19 cellular contexts compared by ENCODE assay signal in the genomic region with DNA sequence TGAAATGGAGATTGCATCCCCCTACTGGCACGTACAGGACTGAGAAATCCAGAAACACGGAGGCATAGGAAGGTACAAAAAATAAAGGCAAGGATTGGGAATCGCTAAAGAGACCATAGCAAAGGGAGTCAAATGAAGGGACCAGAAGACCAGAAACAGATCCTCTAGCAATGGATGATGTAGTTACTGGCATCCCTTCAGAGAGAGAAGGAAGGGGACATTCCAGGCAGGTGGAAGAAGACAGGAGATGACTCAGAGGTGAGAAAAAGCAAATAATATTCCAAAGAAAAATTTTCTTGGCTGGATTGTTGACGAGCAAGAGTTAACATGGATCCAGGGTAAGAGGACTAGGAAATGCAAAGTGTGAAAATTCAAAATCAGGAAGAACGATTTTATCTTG.
A peak's percentile ranks its signal among the peaks of the same experiment; 100 is the strongest.
DNase-seq lines count a peak whose midpoint lies in the region; ATAC-seq and TF ChIP-seq lines count a peak whose summit lies in the region.
"Had no signal": no experiment of that assay in that cellular context is flagged by ENCODE, and none has a peak within 500 bp of the region (broad histone marks: within the 10 kb centered on the region; RNA-seq: fewer than 3 reads in every experiment).

No MANE protein-coding gene starts in this region.

- H3K4me3 Mint-ChIP-seq in mesothelial cell of epicardium: no peak overlapping the region
- no peak overlapping the region for H3K4me3 Mint-ChIP-seq in activated naive CD8-positive, alpha-beta T cell treated with anti-CD3 and anti-CD28 coated beads, Interleukin-2, amount 50 U/mL, for 24 hours
- H3K4me3 Mint-ChIP-seq: B cell, CD14-positive monocyte, IgD-negative memory B cell had no signal

- DNase-seq in G401 (ENCODE audit: low spot score): peak; percentile 60
- peak; percentile 39 for DNase-seq in astrocyte of the cerebellum (ENCODE audit: low read depth)
- DNase-seq in fibroblast of gingiva (ENCODE audit: low read depth): peak; percentile 24
- DNase-seq in psoas muscle: no peak
- DNase-seq in mesothelial cell of epicardium (ENCODE audit: low spot score in 2 of 2, unreplicated experiment in 2 of 2): no peak
- no peak for DNase-seq in stimulated activated naive CD8-positive, alpha-beta T cell treated with anti-CD3 and anti-CD28 coated beads, Interleukin-15, Interleukin-2, amounts not matched to agents 100 U/mL and 50 U/mL, for 24 hours
- no peak for DNase-seq in activated naive CD8-positive, alpha-beta T cell treated with anti-CD3 and anti-CD28 coated beads, Interleukin-2, amount 50 U/mL, for 24 hours
- DNase-seq: DMS53, GF-D8, MV-4-11, NCI-H1105 treated with DMSO at 0.1 percent for 48 hours, NCI-H2029 treated with DMSO at 0.1 percent for 48 hours, NCI-H2171, NCI-H526, OCI-M1 had no signal

- H3K9me3 ChIP-seq in psoas muscle: no peaks in the 10 kb centered on the region

- peaks cover 15% of the 10 kb centered on the region for H3K4me1 Mint-ChIP-seq in mesothelial cell of epicardium
- no peaks in the 10 kb centered on the region for H3K4me1 Mint-ChIP-seq in activated naive CD8-positive, alpha-beta T cell treated with anti-CD3 and anti-CD28 coated beads, Interleukin-2, amount 50 U/mL, for 24 hours
- H3K4me1 Mint-ChIP-seq: B cell, CD14-positive monocyte had no signal

- intact Hi-C loops in psoas muscle (cut with DNase I): no loop called here

- WGBS in psoas muscle, 3 donors: 70 to 78% (median 72%) methylated on average over 5 of the region's 5 CpGs

- no peak overlapping the region for H3K4me3 ChIP-seq in astrocyte of the cerebellum (ENCODE audit: low read depth, low read length)
- no peak overlapping the region for H3K4me3 ChIP-seq in psoas muscle

- no peaks in the 10 kb centered on the region for H3K9me3 Mint-ChIP-seq in mesothelial cell of epicardium
- H3K9me3 Mint-ChIP-seq in activated naive CD8-positive, alpha-beta T cell treated with anti-CD3 and anti-CD28 coated beads, Interleukin-2, amount 50 U/mL, for 24 hours: no peaks in the 10 kb centered on the region
- H3K9me3 Mint-ChIP-seq: CD14-positive monocyte, IgD-negative memory B cell had no signal

- ATAC-seq in psoas muscle (no peak), GM18907 (IDR thresholded peaks at IDR 0.05; ENCODE audit: unreplicated experiment) (no peak)
- no peak for ATAC-seq in stimulated activated naive CD8-positive, alpha-beta T cell treated with anti-CD3 and anti-CD28 coated beads, Interleukin-15, Interleukin-2, amounts not matched to agents 100 U/mL and 50 U/mL, for 24 hours
- ATAC-seq in activated naive CD8-positive, alpha-beta T cell treated with anti-CD3 and anti-CD28 coated beads, Interleukin-2, amount 50 U/mL, for 24 hours: no peak

- no peaks in the 10 kb centered on the region for H3K36me3 Mint-ChIP-seq in mesothelial cell of epicardium
- no peaks in the 10 kb centered on the region for H3K36me3 Mint-ChIP-seq in activated naive CD8-positive, alpha-beta T cell treated with anti-CD3 and anti-CD28 coated beads, Interleukin-2, amount 50 U/mL, for 24 hours (ENCODE audit: low read depth)
- H3K36me3 Mint-ChIP-seq: CD14-positive monocyte, IgD-negative memory B cell had no signal

- no peak overlapping the region for H3K27ac Mint-ChIP-seq in mesothelial cell of epicardium
- no peak overlapping the region for H3K27ac Mint-ChIP-seq in activated naive CD8-positive, alpha-beta T cell treated with anti-CD3 and anti-CD28 coated beads, Interleukin-2, amount 50 U/mL, for 24 hours
- H3K27ac Mint-ChIP-seq: B cell, CD14-positive monocyte, IgD-negative memory B cell had no signal

- H3K27me3 ChIP-seq in psoas muscle (ENCODE audit: insufficient read depth in 3 of 3, low read length in 2 of 3): no peaks in the 10 kb centered on the region

- no peaks in the 10 kb centered on the region for H3K36me3 ChIP-seq in psoas muscle (ENCODE audit: insufficient read depth in 1 of 2, low read depth in 1 of 2)

- peaks cover 41% of the 10 kb centered on the region for H3K4me1 ChIP-seq in psoas muscle

- in situ Hi-C loops in G401 (cut with HindIII; ENCODE audit: low sequenced_read_pairs): no loop called here
- in situ Hi-C loops in astrocyte of the cerebellum (cut with HindIII; ENCODE audit: low sequenced_read_pairs): no loop called here

- H3K27ac ChIP-seq in psoas muscle: peak overlapping the region; percentile 71

- TF ChIP-seq CTCF in astrocyte of the cerebellum (IDR thresholded peaks at IDR 0.05; ENCODE audit: low read depth, low read length, missing control alignments) (peak; percentile 22), psoas muscle (IDR thresholded peaks at IDR 0.05) (no peak), mesothelial cell of epicardium (IDR thresholded peaks at IDR 0.05; ENCODE audit: unreplicated experiment) (no peak)

- peaks cover 6% of the 10 kb centered on the region for H3K27me3 Mint-ChIP-seq in mesothelial cell of epicardium (ENCODE audit: low read depth)
- H3K27me3 Mint-ChIP-seq in activated naive CD8-positive, alpha-beta T cell treated with anti-CD3 and anti-CD28 coated beads, Interleukin-2, amount 50 U/mL, for 24 hours: peaks cover 8% of the 10 kb centered on the region

Comparison
In these comparisons a context has a peak if more than half of its experiments do, and no peak if none do; other contexts are left out.
1. DNase-seq: peak in G401 (single experiment), astrocyte of the cerebellum (single experiment) and fibroblast of gingiva (single experiment); none in psoas muscle (0 of 2), mesothelial cell of epicardium (0 of 2), stimulated activated naive CD8-positive, alpha-beta T cell treated with anti-CD3 and anti-CD28 coated beads, Interleukin-15, Interleukin-2, amounts not matched to agents 100 U/mL and 50 U/mL, for 24 hours (single experiment) and activated naive CD8-positive, alpha-beta T cell treated with anti-CD3 and anti-CD28 coated beads, Interleukin-2, amount 50 U/mL, for 24 hours (single experiment).